9 cellular contexts compared by ENCODE assay signal in the genomic region with DNA sequence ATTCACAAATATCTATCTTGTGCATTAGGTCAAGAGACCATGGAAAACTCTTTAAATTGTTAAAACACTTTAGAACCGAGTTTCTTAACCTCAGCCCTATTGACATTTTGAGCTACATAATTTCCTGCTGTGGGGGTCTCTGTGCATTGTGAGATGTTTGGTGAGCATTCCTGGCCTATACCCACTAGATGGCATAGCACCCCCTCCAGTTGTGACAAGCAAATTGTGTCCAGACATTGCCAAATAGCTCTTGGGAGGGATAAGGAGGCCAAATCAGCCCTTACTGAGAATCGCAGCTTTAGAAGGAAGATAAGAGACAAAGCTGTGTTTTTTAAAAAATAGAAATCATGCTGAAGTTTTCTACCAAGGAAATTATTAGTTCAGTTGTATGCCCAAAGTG.
DNase-seq lines count a peak whose midpoint lies in the region; TF ChIP-seq lines count a peak whose summit lies in the region.
"Had no signal": no experiment of that assay in that cellular context is flagged by ENCODE, and none has a peak within 500 bp of the region (broad histone marks: within the 10 kb centered on the region; RNA-seq: fewer than 3 reads in every experiment).

No MANE protein-coding gene starts in this region.

- H3K4me3 Mint-ChIP-seq in HFFc6 = no peak overlapping the region

- TF ChIP-seq CTCF in AG04450 (IDR thresholded peaks at IDR 0.05; ENCODE audit: low read depth, low read length) (peak; percentile 51), HFFc6 (IDR thresholded peaks at IDR 0.05) (peak; percentile 34; the same call in 1 of the 2 replicates)

- no peaks in the 10 kb centered on the region for H3K27me3 Mint-ChIP-seq in HFFc6 (ENCODE audit: insufficient read depth)

- POLR2A ChIA-PET in AG04450 (lab: Yijun Ruan, JAX) = no interaction called here

- peaks cover 24% of the 10 kb centered on the region; the same call in 1 of the 2 replicates for H3K4me1 Mint-ChIP-seq in HFFc6 (ENCODE audit: low read depth)

- H3K9me3 ChIP-seq in AG04450 (ENCODE audit: control insufficient read depth, insufficient read depth, low read length) (no peaks in the 10 kb centered on the region), adipocyte (ENCODE audit: control insufficient read depth, low read length) (peaks cover 6% of the 10 kb centered on the region)

- H3K4me3 ChIP-seq in AG04450 (ENCODE audit: low read depth, low read length) = no peak overlapping the region
- no peak overlapping the region for H3K4me3 ChIP-seq in adipocyte (ENCODE audit: low read length)

- no peaks in the 10 kb centered on the region for H3K36me3 Mint-ChIP-seq in HFFc6 (ENCODE audit: low read depth)

- no peak overlapping the region for H3K27ac Mint-ChIP-seq in HFFc6

- H3K9ac ChIP-seq in adipocyte (ENCODE audit: low read length) = no peak overlapping the region

- peaks cover 8% of the 10 kb centered on the region for H3K9me3 Mint-ChIP-seq in HFFc6

- H3K4me1 ChIP-seq in adipocyte (ENCODE audit: control insufficient read depth, insufficient read depth, low read length) = peaks cover 5% of the 10 kb centered on the region

- DNase-seq in AG04450 (ENCODE audit: low read depth, low spot score) = no peak
- DNase-seq in HFFc6 = no peak
- DNase-seq in adipocyte (ENCODE audit: low read depth) = peak; percentile 77
- peak; percentile 5 for DNase-seq in kidney glomerular epithelial cell (lab: John Stamatoyannopoulos, UW)
- no peak for DNase-seq in HT-29 (ENCODE audit: low spot score)
- no peak for DNase-seq in stimulated activated CD4-positive, alpha-beta T cell treated with anti-CD3 and anti-CD28 coated beads, Interleukin-4, amount 100 ng/mL, for 1 hour
- no peak for DNase-seq in activated effector memory CD4-positive, alpha-beta T cell treated with anti-CD3 and anti-CD28 coated beads, Interleukin-2, amount 50 U/mL, for 16 hours
- no peak for DNase-seq in OCI-M2 (lab: John Stamatoyannopoulos, UW; ENCODE audit: unreplicated experiment)
- DNase-seq: stimulated activated CD4-positive, alpha-beta T cell treated with anti-CD3 and anti-CD28 coated beads, Interleukin-4, amount 100 ng/mL, for 4 hours had no signal

- CTCF ChIA-PET in AG04450 (lab: Charles Lee) = interaction anchor here (0.6 to 2.3 kb wide), 19 partner anchors 9 to 812 kb away, joined by 3 to 12 read pairs (median 5); no protein-coding TSS in a partner anchor

- no peaks in the 10 kb centered on the region for H3K36me3 ChIP-seq in adipocyte (ENCODE audit: control insufficient read depth, insufficient read depth, low read length, severe bottlenecking)

- no peak overlapping the region for H3K27ac ChIP-seq in AG04450 (ENCODE audit: low read depth, low read length)

- no peaks in the 10 kb centered on the region for H3K27me3 ChIP-seq in AG04450 (ENCODE audit: control insufficient read depth, insufficient read depth, low read length)
- no peaks in the 10 kb centered on the region for H3K27me3 ChIP-seq in adipocyte (replicated peaks; ENCODE audit: control insufficient read depth, insufficient read depth, low read length)

Comparison
In these comparisons a context has a peak if more than half of its experiments do, and no peak if none do; other contexts are left out.
1. DNase-seq: peak in adipocyte (single experiment) and kidney glomerular epithelial cell (single experiment); none in AG04450 (single experiment), HFFc6 (single experiment), HT-29 (single experiment), stimulated activated CD4-positive, alpha-beta T cell treated with anti-CD3 and anti-CD28 coated beads, Interleukin-4, amount 100 ng/mL, for 1 hour (single experiment), activated effector memory CD4-positive, alpha-beta T cell treated with anti-CD3 and anti-CD28 coated beads, Interleukin-2, amount 50 U/mL, for 16 hours (single experiment) and OCI-M2 (single experiment).